1 cellular context compared by ENCODE assay signal in the genomic region with DNA sequence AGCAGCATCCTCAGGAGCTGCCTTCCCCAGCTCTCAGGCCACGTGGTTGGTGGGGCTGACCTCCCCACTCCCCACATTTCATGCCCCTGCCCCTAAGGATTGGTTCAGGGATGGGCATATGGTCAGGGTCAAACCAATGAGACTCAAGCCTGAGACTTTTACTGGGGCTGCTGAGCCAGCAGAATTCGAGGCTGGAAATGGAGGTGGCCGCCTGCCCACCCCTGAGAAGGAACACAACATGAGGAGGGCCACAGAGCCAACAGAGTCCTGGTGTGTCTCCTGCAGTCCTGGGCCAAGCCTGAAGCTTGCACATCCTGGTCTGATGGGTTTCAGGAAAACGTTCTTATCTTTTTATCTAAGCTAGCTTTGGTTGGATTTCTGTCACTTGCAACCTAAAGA.
TF ChIP-seq lines count a peak whose summit lies in the region.

No MANE protein-coding gene starts in this region.

TF ChIP-seq in A549, 52 proteins besides CTCF, POLR2A, EP300 and RAD21:
- TF ChIP-seq MAFK (IDR thresholded peaks at IDR 0.05; ENCODE audit: partially characterized antibody) (peak; percentile 46), HEYL (CRISPR knock-in tag; IDR thresholded peaks at IDR 0.05) (no peak)
